In genomic region chr2:193518061-193518817, GRCh38 we compare ENCODE assay signal across 1 cellular context.
TF ChIP-seq lines count a peak whose summit lies in the region.

No MANE protein-coding gene starts in this region.

TF ChIP-seq in endothelial cell of umbilical vein, 7 proteins besides CTCF, POLR2A, EP300 and RAD21:
- TF ChIP-seq FOS (IDR thresholded peaks at IDR 0.05; ENCODE audit: borderline replicate concordance, insufficient read depth, low read length): peak; percentile 76
- TF ChIP-seq MYC (IDR thresholded peaks at IDR 0.05; ENCODE audit: low read depth, low read length): no peak
- TF ChIP-seq EZH2 (IDR thresholded peaks at IDR 0.05; ENCODE audit: borderline replicate concordance, low read depth, low read length, severe bottlenecking): no peak
- TF ChIP-seq GATA2 (IDR thresholded peaks at IDR 0.05; ENCODE audit: insufficient read depth, insufficient read length, low read depth, low read length): no peak
